In genomic region chr21:38301321-38302214, GRCh38 we compare ENCODE assay signal across 30 cellular contexts. TPM values are rescaled to one million over a fixed set of nuclear protein-coding genes. Genes with fewer than 3 reads are reported as not detected.
DNase-seq lines count a peak whose midpoint lies in the region; ATAC-seq, FAIRE-seq and TF ChIP-seq lines count a peak whose summit lies in the region.
"Had no signal": no experiment of that assay in that cellular context is flagged by ENCODE, and none has a peak within 500 bp of the region (broad histone marks: within the 10 kb centered on the region; RNA-seq: fewer than 3 reads in every experiment).

No MANE protein-coding gene starts in this region.

- no peaks in the 10 kb centered on the region for H3K9me1 ChIP-seq in endothelial cell of umbilical vein (replicated peaks; ENCODE audit: control insufficient read depth, extremely low read depth, insufficient read depth, low read length)

- 77 to 83% methylated on average over 15 of the region's 15 CpGs for WGBS in thyroid gland, 2 donors

- no peak overlapping the region for H3K4me3 Mint-ChIP-seq in nephron progenitor cell
- H3K4me3 Mint-ChIP-seq: activated CD8-positive, alpha-beta T cell treated with anti-CD3 and anti-CD28 coated beads, Interleukin-2, amount 10 ng/mL, durations not matched to agents 7 days and 5 days; activated naive CD8-positive, alpha-beta T cell treated with anti-CD3 and anti-CD28 coated beads, Interleukin-2, amount 10 ng/mL, durations not matched to agents 7 days and 5 days; CD8-positive, alpha-beta memory T cell; natural killer cell treated with Interleukin-12 subunit alpha and Interleukin-12 subunit beta and Interleukin-15 and Interleukin-18, amount 100 ng/mL, for 72 hours had no signal

- intact Hi-C loops in endothelial cell of umbilical vein (cut with micrococcal nuclease): loop anchor here (2.0 to 10.0 kb wide), 2 partner anchors 77 to 173 kb away; no protein-coding TSS in a partner anchor
- intact Hi-C loops in thyroid gland (cut with DNase I): no loop called here

- peaks cover 74% of the 10 kb centered on the region for H3K4me1 Mint-ChIP-seq in nephron progenitor cell

- DNase-seq in HTR-8/SVneo (ENCODE audit: insufficient read length, low spot score) (no peak), endothelial cell of umbilical vein (ENCODE audit: low read depth, low spot score) (peak; percentile 39), nephron progenitor cell (no peak), thyroid gland (no peak), NCI-H2171 (lab: John Stamatoyannopoulos, UW) (no peak), COLO668 (lab: John Stamatoyannopoulos, UW; ENCODE audit: unreplicated experiment) (no peak)
- DNase-seq: activated CD8-positive, alpha-beta T cell treated with anti-CD3 and anti-CD28 coated beads, Interleukin-2, amount 10 ng/mL, durations not matched to agents 7 days and 5 days; activated effector memory CD4-positive, alpha-beta T cell treated with Interleukin-2 at 50 U/mL for 16 hours; activated naive CD8-positive, alpha-beta T cell treated with anti-CD3 and anti-CD28 coated beads, Interleukin-2, amount 10 ng/mL, durations not matched to agents 7 days and 5 days; activated T-cell treated with anti-CD3 and anti-CD28 coated beads for 4 hours; CD8-positive, alpha-beta memory T cell; cerebellar nuclear complex; head of caudate nucleus; Karpas-422; left lung; midbrain; NCI-H2171 treated with DMSO at 0.1 percent for 48 hours; NCI-H524; stimulated activated CD4-positive, alpha-beta T cell treated with anti-CD3 and anti-CD28 coated beads, Interleukin-12 subunit alpha, Interleukin-12 subunit beta, amount 100 ng/mL, for 4 hours; stimulated activated CD4-positive, alpha-beta T cell treated with anti-CD3 and anti-CD28 coated beads, Interleukin-4, amount 100 ng/mL, for 4 hours; stimulated activated naive CD4-positive, alpha-beta T cell; T-cell; testis had no signal

- H3K9ac ChIP-seq in endothelial cell of umbilical vein (replicated peaks; ENCODE audit: extremely low read depth, insufficient read depth, low read length): no peak overlapping the region

- no peaks in the 10 kb centered on the region for H3K9me3 Mint-ChIP-seq in nephron progenitor cell
- H3K9me3 Mint-ChIP-seq: activated naive CD8-positive, alpha-beta T cell treated with anti-CD3 and anti-CD28 coated beads, Interleukin-2, amount 10 ng/mL, durations not matched to agents 7 days and 5 days; natural killer cell treated with Interleukin-12 subunit alpha and Interleukin-12 subunit beta and Interleukin-15 and Interleukin-18, amount 100 ng/mL, for 72 hours; T-cell had no signal

- TF ChIP-seq CTCF in endothelial cell of umbilical vein (IDR thresholded peaks at IDR 0.05; ENCODE audit: extremely low read depth in 1 of 2, insufficient read depth in 1 of 2, low read depth in 1 of 2, low read length in 2 of 2) (no peak), nephron progenitor cell (IDR thresholded peaks at IDR 0.05) (no peak), thyroid gland (IDR thresholded peaks at IDR 0.05) (no peak)

- H3K27me3 ChIP-seq in endothelial cell of umbilical vein (ENCODE audit: control insufficient read depth in 2 of 2, insufficient read depth in 2 of 2, low read length in 2 of 2): no peaks in the 10 kb centered on the region
- no peaks in the 10 kb centered on the region for H3K27me3 ChIP-seq in thyroid gland
- H3K27me3 ChIP-seq: left lung, SJSA1, testis, vagina had no signal

- no peaks in the 10 kb centered on the region for H3K36me3 Mint-ChIP-seq in nephron progenitor cell (ENCODE audit: low read depth)
- H3K36me3 Mint-ChIP-seq: activated naive CD8-positive, alpha-beta T cell treated with anti-CD3 and anti-CD28 coated beads, Interleukin-2, amount 10 ng/mL, durations not matched to agents 7 days and 5 days; CD8-positive, alpha-beta memory T cell; natural killer cell treated with Interleukin-12 subunit alpha and Interleukin-12 subunit beta and Interleukin-15 and Interleukin-18, amount 100 ng/mL, for 72 hours; T-cell had no signal

- H2AFZ ChIP-seq in endothelial cell of umbilical vein (ENCODE audit: low read depth, low read length): peak overlapping the region; percentile 62

- FAIRE-seq in HTR-8/SVneo (lab: Jason Lieb, UNC) (peak; percentile 84), endothelial cell of umbilical vein (lab: Jason Lieb, UNC) (peak; percentile 84)

- H3K4me2 ChIP-seq in endothelial cell of umbilical vein (ENCODE audit: insufficient read depth, low read length): peak overlapping the region; percentile 24

- no peak overlapping the region for H3K4me3 ChIP-seq in endothelial cell of umbilical vein (replicated peaks in 1 of 3; ENCODE audit: insufficient read depth in 1 of 3, low read depth in 1 of 3, low read length in 3 of 3)
- H3K4me3 ChIP-seq in thyroid gland (replicated peaks in 1 of 3): no peak overlapping the region
- H3K4me3 ChIP-seq: left lung, SJSA1, testis, vagina had no signal

- H3K9me3 ChIP-seq in endothelial cell of umbilical vein (replicated peaks; ENCODE audit: control insufficient read depth, insufficient read depth, low read length) (no peaks in the 10 kb centered on the region), thyroid gland (no peaks in the 10 kb centered on the region)
- H3K9me3 ChIP-seq: left lung, SJSA1, testis, vagina had no signal

- no peaks in the 10 kb centered on the region for H3K27me3 Mint-ChIP-seq in nephron progenitor cell (ENCODE audit: low read depth, poor library complexity)

- POLR2A ChIA-PET in endothelial cell of umbilical vein (lab: Charles Lee): no interaction called here

- dilution Hi-C loops in endothelial cell of umbilical vein (cut with MboI; ENCODE audit: extremely low pct_ligation_motif_present, low sequenced_read_pairs): no loop called here

- peak overlapping the region; percentile 93 for H3K27ac Mint-ChIP-seq in nephron progenitor cell
- H3K27ac Mint-ChIP-seq: activated CD8-positive, alpha-beta T cell treated with anti-CD3 and anti-CD28 coated beads, Interleukin-2, amount 10 ng/mL, durations not matched to agents 7 days and 5 days; activated naive CD8-positive, alpha-beta T cell treated with anti-CD3 and anti-CD28 coated beads, Interleukin-2, amount 10 ng/mL, durations not matched to agents 7 days and 5 days; CD8-positive, alpha-beta memory T cell; natural killer cell treated with Interleukin-12 subunit alpha and Interleukin-12 subunit beta and Interleukin-15 and Interleukin-18, amount 100 ng/mL, for 72 hours; T-cell had no signal

- TF ChIP-seq POLR2A in endothelial cell of umbilical vein (IDR thresholded peaks at IDR 0.05; ENCODE audit: low read depth, low read length) (no peak), thyroid gland (IDR thresholded peaks at IDR 0.05) (no peak)

- no peaks in the 10 kb centered on the region for H4K20me1 ChIP-seq in endothelial cell of umbilical vein (replicated peaks; ENCODE audit: control insufficient read depth, extremely low read depth, insufficient read depth, low read length)

- H3K27ac ChIP-seq in endothelial cell of umbilical vein (ENCODE audit: insufficient read depth, low read depth, low read length) (peak overlapping the region; percentile 37), thyroid gland (peak overlapping the region; percentile 35 to 72 (median 59))
- H3K27ac ChIP-seq: SJSA1, testis, vagina had no signal

- H3K4me1 ChIP-seq in endothelial cell of umbilical vein (ENCODE audit: control insufficient read depth, extremely low read depth, insufficient read depth, low read length) (peaks cover 44% of the 10 kb centered on the region), thyroid gland (peaks cover 32 to 61% of the 10 kb centered on the region in 2 donors)

- no TSS peak for BruUV-seq in endothelial cell of umbilical vein (replicated peaks; lab: Mats Ljungman, UMichigan)

- no peaks in the 10 kb centered on the region for H3K36me3 ChIP-seq in endothelial cell of umbilical vein (ENCODE audit: control insufficient read depth in 2 of 2, extremely low read depth in 1 of 2, insufficient read depth in 2 of 2, low read length in 2 of 2)
- no peaks in the 10 kb centered on the region for H3K36me3 ChIP-seq in thyroid gland
- H3K36me3 ChIP-seq: SJSA1, vagina had no signal

- CTCF ChIA-PET in endothelial cell of umbilical vein (lab: Charles Lee): interaction anchor here (0.6 to 2.5 kb wide), 5 partner anchors 10 to 130 kb away, joined by 3 to 8 read pairs (median 7); no protein-coding TSS in a partner anchor

- ATAC-seq in HG03108 (IDR thresholded peaks at IDR 0.05; ENCODE audit: unreplicated experiment): no peak
- ATAC-seq: activated CD4-positive, CD25-positive, alpha-beta regulatory T cell treated with anti-CD3 and anti-CD28 coated beads, Interleukin-2, amount 50 U/mL, for 24 hours; activated CD8-positive, alpha-beta T cell treated with anti-CD3 and anti-CD28 coated beads, Interleukin-2, amount 10 ng/mL, durations not matched to agents 7 days and 5 days; left lung; natural killer cell treated with Interleukin-12 subunit alpha and Interleukin-12 subunit beta and Interleukin-15 and Interleukin-18, amount 100 ng/mL, for 72 hours; Panc1 had no signal

- no peaks in the 10 kb centered on the region for H3K79me2 ChIP-seq in endothelial cell of umbilical vein (ENCODE audit: control insufficient read depth, insufficient read depth, low read length)

TF ChIP-seq in endothelial cell of umbilical vein, 7 proteins besides CTCF, POLR2A, EP300 and RAD21:
- TF ChIP-seq GATA2 (IDR thresholded peaks at IDR 0.05; ENCODE audit: insufficient read depth, insufficient read length, low read depth, low read length): no peak
- TF ChIP-seq EZH2 (IDR thresholded peaks at IDR 0.05; ENCODE audit: borderline replicate concordance, low read depth, low read length, severe bottlenecking): no peak
- no peak for TF ChIP-seq MYC (IDR thresholded peaks at IDR 0.05; ENCODE audit: low read depth, low read length)
- TF ChIP-seq FOS (IDR thresholded peaks at IDR 0.05; ENCODE audit: borderline replicate concordance, insufficient read depth, low read length): no peak
- TF ChIP-seq JUN (IDR thresholded peaks at IDR 0.05; ENCODE audit: borderline replicate concordance, insufficient read depth, insufficient read length, low read depth): no peak
- no peak for TF ChIP-seq POLR2AphosphoS5 (IDR thresholded peaks at IDR 0.05; ENCODE audit: insufficient read depth, low read depth, low read length)
- TF ChIP-seq MAX (IDR thresholded peaks at IDR 0.05; ENCODE audit: insufficient read depth, insufficient read length): no peak

RNA-seq across cellular contexts. Expression of gene KCNJ15, which starts 44.8 kb away (rescaled TPM):
- 1.4 and 1.5 TPM in 2 replicates for total RNA-seq in endothelial cell of umbilical vein
- 1.5 and 2.4 TPM in 2 replicates for polyA plus RNA-seq in endothelial cell of umbilical vein
- polyA plus RNA-seq in endothelial cell of umbilical vein (2011; cell fraction: cytosol; rRNA removed): 1.5 and 1.7 TPM in 2 replicates
- polyA plus RNA-seq in endothelial cell of umbilical vein (2011; cell fraction: nucleus; rRNA removed): 0.55 and 0.63 TPM in 2 replicates
- 0.16 and 0.37 TPM in 2 replicates for polyA plus RNA-seq in endothelial cell of umbilical vein (2012)
- 1.0 and 5.6 TPM in 2 replicates for polyA minus RNA-seq in endothelial cell of umbilical vein
- not detected for polyA minus RNA-seq in endothelial cell of umbilical vein (2011; cell fraction: cytosol; rRNA and poly(A)+ RNA removed)
- 0.14 and 1.2 TPM in 2 replicates for polyA minus RNA-seq in endothelial cell of umbilical vein (2011; cell fraction: nucleus; rRNA and poly(A)+ RNA removed)
- 10 to 100 TPM; 29.2 to 71.2 (median 59.5) TPM for total RNA-seq in thyroid gland
- total RNA-seq: activated CD8-positive, alpha-beta T cell treated with anti-CD3 and anti-CD28 coated beads, Interleukin-2, amount 10 ng/mL, durations not matched to agents 7 days and 5 days; activated naive CD8-positive, alpha-beta T cell treated with anti-CD3 and anti-CD28 coated beads, Interleukin-2, amount 10 ng/mL, durations not matched to agents 7 days and 5 days; CD8-positive, alpha-beta memory T cell; G401; natural killer cell treated with Interleukin-12 subunit alpha and Interleukin-12 subunit beta and Interleukin-15 and Interleukin-18, amount 100 ng/mL, for 72 hours had no signal
- polyA plus RNA-seq: CD8-positive, alpha-beta memory T cell had no signal

Comparison
In these comparisons a context has a peak if more than half of its experiments do, and no peak if none do; other contexts are left out.
1. RNA of gene KCNJ15, which starts 44.8 kb away (total RNA-seq): 29.2 to 71.2 TPM in thyroid gland; 1.4 to 1.5 TPM in endothelial cell of umbilical vein; every median in the first group is over 10 times any median in the second.